17 cellular contexts compared by ENCODE assay signal in the genomic region with DNA sequence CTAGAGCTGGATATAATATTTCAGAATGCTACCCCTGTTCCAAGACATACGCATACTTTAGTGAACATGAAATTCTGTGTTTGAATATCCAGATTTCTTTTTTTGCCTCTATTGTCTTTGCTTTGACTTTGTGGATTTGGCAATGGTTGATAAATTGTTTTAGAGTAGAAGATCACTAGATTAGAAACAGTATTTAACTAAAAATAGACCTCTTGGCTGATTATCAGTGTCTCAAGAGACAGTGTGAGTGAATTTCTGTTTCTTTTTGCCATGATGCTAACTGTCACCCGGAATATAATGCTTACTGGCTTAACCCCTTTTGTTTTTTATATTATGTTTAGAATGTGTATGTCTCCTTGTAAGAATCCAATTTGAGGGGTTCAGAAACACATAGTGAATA.
DNase-seq lines count a peak whose midpoint lies in the region; ATAC-seq, FAIRE-seq and TF ChIP-seq lines count a peak whose summit lies in the region.
"Had no signal": no experiment of that assay in that cellular context is flagged by ENCODE, and none has a peak within 500 bp of the region (broad histone marks: within the 10 kb centered on the region; RNA-seq: fewer than 3 reads in every experiment).

No MANE protein-coding gene starts in this region.

- BruUV-seq in endothelial cell of umbilical vein (replicated peaks; lab: Mats Ljungman, UMichigan), result no TSS peak

- no peak for TF ChIP-seq CTCF in HFFc6 (IDR thresholded peaks at IDR 0.05)
- no peak for TF ChIP-seq CTCF in endothelial cell of umbilical vein (IDR thresholded peaks at IDR 0.05; ENCODE audit: extremely low read depth in 1 of 2, insufficient read depth in 1 of 2, low read depth in 1 of 2, low read length in 2 of 2)
- TF ChIP-seq CTCF in mesothelial cell of epicardium (IDR thresholded peaks at IDR 0.05; ENCODE audit: unreplicated experiment), result no peak
- TF ChIP-seq CTCF in sigmoid colon (IDR thresholded peaks at IDR 0.05), result no peak

- POLR2A ChIA-PET in endothelial cell of umbilical vein (lab: Charles Lee), result no interaction called here

- H2AFZ ChIP-seq in endothelial cell of umbilical vein (ENCODE audit: low read depth, low read length), result no peak overlapping the region

- no peak for TF ChIP-seq POLR2A in endothelial cell of umbilical vein (IDR thresholded peaks at IDR 0.05; ENCODE audit: low read depth, low read length)
- no peak for TF ChIP-seq POLR2A in sigmoid colon (IDR thresholded peaks at IDR 0.05)

- H3K27me3 ChIP-seq in endothelial cell of umbilical vein (ENCODE audit: control insufficient read depth in 2 of 2, insufficient read depth in 2 of 2, low read length in 2 of 2) (no peaks in the 10 kb centered on the region), sigmoid colon (no peaks in the 10 kb centered on the region)
- H3K27me3 ChIP-seq: BE2C had no signal

- H3K27me3 Mint-ChIP-seq in HFFc6 (ENCODE audit: insufficient read depth), result no peaks in the 10 kb centered on the region; the same call in 1 of the 2 replicates
- H3K27me3 Mint-ChIP-seq in mesothelial cell of epicardium (ENCODE audit: low read depth), result no peaks in the 10 kb centered on the region

- no peak overlapping the region for H3K9ac ChIP-seq in endothelial cell of umbilical vein (replicated peaks; ENCODE audit: extremely low read depth, insufficient read depth, low read length)

- peaks cover 3% of the 10 kb centered on the region for H4K20me1 ChIP-seq in endothelial cell of umbilical vein (replicated peaks; ENCODE audit: control insufficient read depth, extremely low read depth, insufficient read depth, low read length)

- H3K4me2 ChIP-seq in endothelial cell of umbilical vein (ENCODE audit: insufficient read depth, low read length), result no peak overlapping the region

- dilution Hi-C loops in endothelial cell of umbilical vein (cut with MboI; ENCODE audit: extremely low pct_ligation_motif_present, low sequenced_read_pairs), result no loop called here

- TF ChIP-seq EP300 in sigmoid colon (IDR thresholded peaks at IDR 0.05), result no peak

- H3K27ac ChIP-seq in endothelial cell of umbilical vein (ENCODE audit: insufficient read depth, low read depth, low read length) (no peak overlapping the region), sigmoid colon (peak overlapping the region in 3 of 4 donors; percentile 4 to 35 (median 28))

- FAIRE-seq in endothelial cell of umbilical vein (lab: Jason Lieb, UNC), result peak; percentile 52
- FAIRE-seq: RCC 7860 had no signal

- H3K9me3 ChIP-seq in endothelial cell of umbilical vein (replicated peaks; ENCODE audit: control insufficient read depth, insufficient read depth, low read length), result no peaks in the 10 kb centered on the region
- H3K9me3 ChIP-seq in sigmoid colon, result no peaks in the 10 kb centered on the region
- H3K9me3 ChIP-seq: BE2C had no signal

- DNase-seq in HFFc6 (no peak), endothelial cell of umbilical vein (ENCODE audit: low read depth, low spot score) (no peak), mesothelial cell of epicardium (ENCODE audit: low spot score in 2 of 2, unreplicated experiment in 2 of 2) (no peak), sigmoid colon (no peak), NCI-H2081 treated with DMSO at 0.1 percent for 48 hours (lab: John Stamatoyannopoulos, UW) (no peak), NCI-H1930 (lab: John Stamatoyannopoulos, UW) (no peak)
- DNase-seq: BE2C; CD8-positive, alpha-beta memory T cell; DND-41; GF-D8; MM.1S; NCI-H187 treated with DMSO at 0.1 percent for 48 hours; NCI-H2171 treated with DMSO at 0.1 percent for 48 hours; NCI-H510A; SIG-M5 had no signal

- H3K4me1 ChIP-seq in endothelial cell of umbilical vein (ENCODE audit: control insufficient read depth, extremely low read depth, insufficient read depth, low read length) (no peaks in the 10 kb centered on the region), sigmoid colon (peaks cover 0 to 42% (median 30%) of the 10 kb centered on the region in 4 donors)

- CTCF ChIA-PET in endothelial cell of umbilical vein (lab: Charles Lee), result interaction anchor here (1.0 kb wide), 1 partner anchor 7 kb away, joined by 3 read pairs; no protein-coding TSS in a partner anchor

- 69 to 90% methylated on average over 2 of the region's 2 CpGs for WGBS in sigmoid colon, 2 donors

- H3K9me3 Mint-ChIP-seq in HFFc6 (no peaks in the 10 kb centered on the region), mesothelial cell of epicardium (no peaks in the 10 kb centered on the region)
- H3K9me3 Mint-ChIP-seq: CD8-positive, alpha-beta memory T cell had no signal

- H3K27ac Mint-ChIP-seq in HFFc6 (peak overlapping the region; percentile 13; the same call in 1 of the 2 replicates), mesothelial cell of epicardium (peak overlapping the region; percentile 49)

- no peak overlapping the region for H3K4me3 ChIP-seq in endothelial cell of umbilical vein (replicated peaks in 1 of 3; ENCODE audit: insufficient read depth in 1 of 3, low read depth in 1 of 3, low read length in 3 of 3)
- H3K4me3 ChIP-seq in sigmoid colon, result no peak overlapping the region

- H3K4me3 Mint-ChIP-seq in HFFc6 (no peak overlapping the region), mesothelial cell of epicardium (no peak overlapping the region)
- H3K4me3 Mint-ChIP-seq: CD8-positive, alpha-beta memory T cell had no signal

- H3K4me1 Mint-ChIP-seq in HFFc6 (ENCODE audit: low read depth) (peaks cover 16% of the 10 kb centered on the region), mesothelial cell of epicardium (peaks cover 7% of the 10 kb centered on the region)

- intact Hi-C loops in endothelial cell of umbilical vein (cut with micrococcal nuclease) (no loop called here), sigmoid colon (cut with DNase I) (no loop called here)

- H3K36me3 Mint-ChIP-seq in HFFc6 (ENCODE audit: low read depth), result peaks cover 5% of the 10 kb centered on the region; the same call in 1 of the 2 replicates
- no peaks in the 10 kb centered on the region for H3K36me3 Mint-ChIP-seq in mesothelial cell of epicardium
- H3K36me3 Mint-ChIP-seq: CD8-positive, alpha-beta memory T cell had no signal

- no peaks in the 10 kb centered on the region for H3K79me2 ChIP-seq in endothelial cell of umbilical vein (ENCODE audit: control insufficient read depth, insufficient read depth, low read length)

- ATAC-seq in HG03135 (IDR thresholded peaks at IDR 0.05; ENCODE audit: unreplicated experiment), result no peak

- no peaks in the 10 kb centered on the region for H3K9me1 ChIP-seq in endothelial cell of umbilical vein (replicated peaks; ENCODE audit: control insufficient read depth, extremely low read depth, insufficient read depth, low read length)

- no peaks in the 10 kb centered on the region for H3K36me3 ChIP-seq in endothelial cell of umbilical vein (ENCODE audit: control insufficient read depth in 2 of 2, extremely low read depth in 1 of 2, insufficient read depth in 2 of 2, low read length in 2 of 2)
- H3K36me3 ChIP-seq in sigmoid colon, result no peaks in the 10 kb centered on the region
- H3K36me3 ChIP-seq: BE2C had no signal

TF ChIP-seq in endothelial cell of umbilical vein, 7 proteins besides CTCF, POLR2A, EP300 and RAD21:
- TF ChIP-seq GATA2 (IDR thresholded peaks at IDR 0.05; ENCODE audit: insufficient read depth, insufficient read length, low read depth, low read length) (no peak), EZH2 (IDR thresholded peaks at IDR 0.05; ENCODE audit: borderline replicate concordance, low read depth, low read length, severe bottlenecking) (no peak)
